In the genomic region with DNA sequence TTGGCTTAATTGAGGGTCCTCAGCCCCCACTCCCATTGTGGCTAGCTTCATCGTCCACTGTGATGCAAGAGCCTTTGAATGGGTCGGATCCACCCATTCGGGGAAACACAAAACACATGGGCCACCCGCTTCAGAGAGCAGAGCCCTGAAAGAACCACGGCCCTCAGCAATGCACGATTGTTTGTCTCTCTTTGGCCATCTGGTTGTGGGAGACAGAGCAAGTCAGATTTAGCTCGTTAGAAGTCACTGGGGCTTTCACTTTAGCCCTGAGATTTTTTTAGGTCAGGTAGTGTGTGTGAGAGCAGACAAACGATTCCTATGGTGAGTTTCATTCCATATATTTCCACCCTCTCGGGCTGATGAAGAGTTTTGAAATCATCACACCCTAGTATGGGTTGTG, we compare ENCODE assay signal across 1 cellular context.
TF ChIP-seq lines count a peak whose summit lies in the region.

No MANE protein-coding gene starts in this region.

TF ChIP-seq in K562, 482 proteins besides CTCF, POLR2A, EP300 and RAD21:
- TF ChIP-seq RCOR1 (IDR thresholded peaks at IDR 0.05; ENCODE audit: borderline replicate concordance in 1 of 2, low read depth in 2 of 2, low read length in 2 of 2) (peak in 1 of 2 experiments; percentile 6; a peak in 1 of 4 replicates), KDM1A (IDR thresholded peaks at IDR 0.05) (peak; percentile 57 to 65; a peak in 2 of 4 replicates), CBFA2T3 (IDR thresholded peaks at IDR 0.05) (peak; percentile 55), KLF6 (CRISPR knock-in tag; IDR thresholded peaks at IDR 0.05; ENCODE audit: borderline replicate concordance) (no peak), TCF3 (CRISPR knock-in tag; IDR thresholded peaks at IDR 0.05) (peak; percentile 15; the same call in 1 of the 2 replicates), ZKSCAN1 (IDR thresholded peaks at IDR 0.05; ENCODE audit: low read depth, low read length) (no peak), CBFA2T2 (conservative IDR thresholded peaks at IDR 0.05) (0 out of 2 replicates have a peak, but pooled peaks have one; percentile 7)
